3 cellular contexts compared by ENCODE assay signal in the genomic region with DNA sequence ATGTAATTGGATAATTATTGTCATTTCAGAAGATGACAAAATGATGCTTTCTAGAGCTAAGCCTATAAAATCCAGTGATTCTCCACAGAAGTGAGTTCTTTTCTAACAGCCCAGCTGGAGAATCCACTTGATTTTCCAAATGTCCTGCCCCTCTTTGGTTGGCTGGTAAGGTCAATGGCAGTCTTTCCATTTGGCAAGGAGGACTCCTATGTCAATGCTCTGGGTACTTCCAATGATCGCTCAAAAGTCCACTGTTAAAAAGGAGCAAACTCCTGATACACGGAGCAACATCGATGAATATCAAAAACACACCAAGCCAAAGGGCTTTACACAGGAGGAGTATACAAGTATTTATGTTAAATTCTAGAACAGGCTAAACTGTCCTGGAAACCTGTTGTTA.
TF ChIP-seq lines count a peak whose summit lies in the region.

No MANE protein-coding gene starts in this region.

TF ChIP-seq in SK-N-SH, 30 proteins besides CTCF, POLR2A, EP300 and RAD21:
- TF ChIP-seq, protein P1, sequence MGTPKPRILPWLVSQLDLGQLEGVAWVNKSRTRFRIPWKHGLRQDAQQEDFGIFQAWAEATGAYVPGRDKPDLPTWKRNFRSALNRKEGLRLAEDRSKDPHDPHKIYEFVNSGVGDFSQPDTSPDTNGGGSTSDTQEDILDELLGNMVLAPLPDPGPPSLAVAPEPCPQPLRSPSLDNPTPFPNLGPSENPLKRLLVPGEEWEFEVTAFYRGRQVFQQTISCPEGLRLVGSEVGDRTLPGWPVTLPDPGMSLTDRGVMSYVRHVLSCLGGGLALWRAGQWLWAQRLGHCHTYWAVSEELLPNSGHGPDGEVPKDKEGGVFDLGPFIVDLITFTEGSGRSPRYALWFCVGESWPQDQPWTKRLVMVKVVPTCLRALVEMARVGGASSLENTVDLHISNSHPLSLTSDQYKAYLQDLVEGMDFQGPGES (IDR thresholded peaks at IDR 0.05; ENCODE audit: low read depth, low read length): no peak
- TF ChIP-seq RXRA (IDR thresholded peaks at IDR 0.05; ENCODE audit: borderline replicate concordance, low read depth): no peak
- no peak for TF ChIP-seq YY1 (IDR thresholded peaks at IDR 0.05; ENCODE audit: low read depth)

TF ChIP-seq in SK-N-SH treated with all-trans-retinoic acid at 6 μM for 48 hours, 23 proteins besides CTCF, POLR2A, EP300 and RAD21 (continued from another document):
- TF ChIP-seq, protein P2, sequence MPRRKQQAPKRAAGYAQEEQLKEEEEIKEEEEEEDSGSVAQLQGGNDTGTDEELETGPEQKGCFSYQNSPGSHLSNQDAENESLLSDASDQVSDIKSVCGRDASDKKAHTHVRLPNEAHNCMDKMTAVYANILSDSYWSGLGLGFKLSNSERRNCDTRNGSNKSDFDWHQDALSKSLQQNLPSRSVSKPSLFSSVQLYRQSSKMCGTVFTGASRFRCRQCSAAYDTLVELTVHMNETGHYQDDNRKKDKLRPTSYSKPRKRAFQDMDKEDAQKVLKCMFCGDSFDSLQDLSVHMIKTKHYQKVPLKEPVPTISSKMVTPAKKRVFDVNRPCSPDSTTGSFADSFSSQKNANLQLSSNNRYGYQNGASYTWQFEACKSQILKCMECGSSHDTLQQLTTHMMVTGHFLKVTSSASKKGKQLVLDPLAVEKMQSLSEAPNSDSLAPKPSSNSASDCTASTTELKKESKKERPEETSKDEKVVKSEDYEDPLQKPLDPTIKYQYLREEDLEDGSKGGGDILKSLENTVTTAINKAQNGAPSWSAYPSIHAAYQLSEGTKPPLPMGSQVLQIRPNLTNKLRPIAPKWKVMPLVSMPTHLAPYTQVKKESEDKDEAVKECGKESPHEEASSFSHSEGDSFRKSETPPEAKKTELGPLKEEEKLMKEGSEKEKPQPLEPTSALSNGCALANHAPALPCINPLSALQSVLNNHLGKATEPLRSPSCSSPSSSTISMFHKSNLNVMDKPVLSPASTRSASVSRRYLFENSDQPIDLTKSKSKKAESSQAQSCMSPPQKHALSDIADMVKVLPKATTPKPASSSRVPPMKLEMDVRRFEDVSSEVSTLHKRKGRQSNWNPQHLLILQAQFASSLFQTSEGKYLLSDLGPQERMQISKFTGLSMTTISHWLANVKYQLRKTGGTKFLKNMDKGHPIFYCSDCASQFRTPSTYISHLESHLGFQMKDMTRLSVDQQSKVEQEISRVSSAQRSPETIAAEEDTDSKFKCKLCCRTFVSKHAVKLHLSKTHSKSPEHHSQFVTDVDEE (CRISPR knock-in tag; IDR thresholded peaks at IDR 0.05): no peak
- TF ChIP-seq SNAI2 (CRISPR knock-in tag; IDR thresholded peaks at IDR 0.05) (no peak), CSDC2 (CRISPR knock-in tag; IDR thresholded peaks at IDR 0.05) (no peak), PPARA (CRISPR knock-in tag; IDR thresholded peaks at IDR 0.05; ENCODE audit: borderline replicate concordance) (no peak), ZNF8 (CRISPR knock-in tag; IDR thresholded peaks at IDR 0.05) (no peak), GLIS3 (CRISPR knock-in tag; IDR thresholded peaks at IDR 0.05) (no peak), TCF4 (CRISPR knock-in tag; IDR thresholded peaks at IDR 0.05; ENCODE audit: borderline replicate concordance) (no peak), TOX (CRISPR knock-in tag; IDR thresholded peaks at IDR 0.05; ENCODE audit: borderline replicate concordance) (no peak), ZC3H10 (CRISPR knock-in tag; IDR thresholded peaks at IDR 0.05) (no peak), ZNF70 (CRISPR knock-in tag; IDR thresholded peaks at IDR 0.05) (no peak)
- TF ChIP-seq, protein P3, sequence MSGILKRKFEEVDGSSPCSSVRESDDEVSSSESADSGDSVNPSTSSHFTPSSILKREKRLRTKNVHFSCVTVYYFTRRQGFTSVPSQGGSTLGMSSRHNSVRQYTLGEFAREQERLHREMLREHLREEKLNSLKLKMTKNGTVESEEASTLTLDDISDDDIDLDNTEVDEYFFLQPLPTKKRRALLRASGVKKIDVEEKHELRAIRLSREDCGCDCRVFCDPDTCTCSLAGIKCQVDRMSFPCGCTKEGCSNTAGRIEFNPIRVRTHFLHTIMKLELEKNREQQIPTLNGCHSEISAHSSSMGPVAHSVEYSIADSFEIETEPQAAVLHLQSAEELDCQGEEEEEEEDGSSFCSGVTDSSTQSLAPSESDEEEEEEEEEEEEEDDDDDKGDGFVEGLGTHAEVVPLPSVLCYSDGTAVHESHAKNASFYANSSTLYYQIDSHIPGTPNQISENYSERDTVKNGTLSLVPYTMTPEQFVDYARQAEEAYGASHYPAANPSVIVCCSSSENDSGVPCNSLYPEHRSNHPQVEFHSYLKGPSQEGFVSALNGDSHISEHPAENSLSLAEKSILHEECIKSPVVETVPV (CRISPR knock-in tag; IDR thresholded peaks at IDR 0.05): no peak
- TF ChIP-seq, protein P4, sequence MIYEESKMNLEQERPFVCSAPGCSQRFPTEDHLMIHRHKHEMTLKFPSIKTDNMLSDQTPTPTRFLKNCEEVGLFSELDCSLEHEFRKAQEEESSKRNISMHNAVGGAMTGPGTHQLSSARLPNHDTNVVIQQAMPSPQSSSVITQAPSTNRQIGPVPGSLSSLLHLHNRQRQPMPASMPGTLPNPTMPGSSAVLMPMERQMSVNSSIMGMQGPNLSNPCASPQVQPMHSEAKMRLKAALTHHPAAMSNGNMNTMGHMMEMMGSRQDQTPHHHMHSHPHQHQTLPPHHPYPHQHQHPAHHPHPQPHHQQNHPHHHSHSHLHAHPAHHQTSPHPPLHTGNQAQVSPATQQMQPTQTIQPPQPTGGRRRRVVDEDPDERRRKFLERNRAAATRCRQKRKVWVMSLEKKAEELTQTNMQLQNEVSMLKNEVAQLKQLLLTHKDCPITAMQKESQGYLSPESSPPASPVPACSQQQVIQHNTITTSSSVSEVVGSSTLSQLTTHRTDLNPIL (CRISPR knock-in tag; IDR thresholded peaks at IDR 0.05; ENCODE audit: low read depth): no peak

TF ChIP-seq in HepG2, 621 proteins besides CTCF, POLR2A, EP300 and RAD21 (continued from another document):
- TF ChIP-seq PAX8 (CRISPR knock-in tag; IDR thresholded peaks at IDR 0.05; ENCODE audit: borderline replicate concordance): no peak
- TF ChIP-seq, protein P5, sequence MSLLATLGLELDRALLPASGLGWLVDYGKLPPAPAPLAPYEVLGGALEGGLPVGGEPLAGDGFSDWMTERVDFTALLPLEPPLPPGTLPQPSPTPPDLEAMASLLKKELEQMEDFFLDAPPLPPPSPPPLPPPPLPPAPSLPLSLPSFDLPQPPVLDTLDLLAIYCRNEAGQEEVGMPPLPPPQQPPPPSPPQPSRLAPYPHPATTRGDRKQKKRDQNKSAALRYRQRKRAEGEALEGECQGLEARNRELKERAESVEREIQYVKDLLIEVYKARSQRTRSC (CRISPR knock-in tag; IDR thresholded peaks at IDR 0.05; ENCODE audit: low read depth): no peak
- TF ChIP-seq, protein P6, sequence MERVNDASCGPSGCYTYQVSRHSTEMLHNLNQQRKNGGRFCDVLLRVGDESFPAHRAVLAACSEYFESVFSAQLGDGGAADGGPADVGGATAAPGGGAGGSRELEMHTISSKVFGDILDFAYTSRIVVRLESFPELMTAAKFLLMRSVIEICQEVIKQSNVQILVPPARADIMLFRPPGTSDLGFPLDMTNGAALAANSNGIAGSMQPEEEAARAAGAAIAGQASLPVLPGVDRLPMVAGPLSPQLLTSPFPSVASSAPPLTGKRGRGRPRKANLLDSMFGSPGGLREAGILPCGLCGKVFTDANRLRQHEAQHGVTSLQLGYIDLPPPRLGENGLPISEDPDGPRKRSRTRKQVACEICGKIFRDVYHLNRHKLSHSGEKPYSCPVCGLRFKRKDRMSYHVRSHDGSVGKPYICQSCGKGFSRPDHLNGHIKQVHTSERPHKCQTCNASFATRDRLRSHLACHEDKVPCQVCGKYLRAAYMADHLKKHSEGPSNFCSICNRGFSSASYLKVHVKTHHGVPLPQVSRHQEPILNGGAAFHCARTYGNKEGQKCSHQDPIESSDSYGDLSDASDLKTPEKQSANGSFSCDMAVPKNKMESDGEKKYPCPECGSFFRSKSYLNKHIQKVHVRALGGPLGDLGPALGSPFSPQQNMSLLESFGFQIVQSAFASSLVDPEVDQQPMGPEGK (CRISPR knock-in tag; IDR thresholded peaks at IDR 0.05): no peak
